4 cellular contexts compared by ENCODE assay signal in the genomic region with DNA sequence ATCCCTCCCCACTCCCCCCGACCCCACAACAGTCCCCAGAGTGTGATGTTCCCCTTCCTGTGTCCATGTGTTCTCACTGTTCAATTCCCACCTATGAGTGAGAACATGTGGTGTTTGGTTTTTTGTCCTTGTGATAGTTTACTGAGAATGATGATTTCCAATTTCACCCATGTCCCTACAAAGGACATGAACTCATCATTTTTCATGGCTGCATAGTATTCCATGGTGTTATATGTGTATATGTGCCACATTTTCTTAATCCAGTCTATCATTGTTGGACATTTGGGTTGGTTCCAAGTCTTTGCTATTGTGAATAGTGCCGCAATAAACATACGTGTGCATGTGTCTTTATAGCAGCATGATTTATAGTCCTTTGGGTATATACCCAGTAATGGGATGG. TPM values are rescaled to one million over a fixed set of nuclear protein-coding genes. Genes with fewer than 3 reads are reported as not detected.
"Had no signal": no experiment of that assay in that cellular context is flagged by ENCODE, and none has a peak within 500 bp of the region (broad histone marks: within the 10 kb centered on the region; RNA-seq: fewer than 3 reads in every experiment).

No MANE protein-coding gene starts in this region.

RNA-seq across cellular contexts. Expression of a gene that starts 21.2 kb away (rescaled TPM):
- total RNA-seq: LHCN-M2, M059J, MCF 10A, NCI-H460 had no signal

RNA-seq across cellular contexts. Expression of a gene that starts 43.0 kb away (rescaled TPM):
- total RNA-seq: LHCN-M2, M059J, MCF 10A, NCI-H460 had no signal
